In genomic region chr6:115896538-115897129, GRCh38 we compare ENCODE assay signal across 9 cellular contexts.
DNase-seq lines count a peak whose midpoint lies in the region; ATAC-seq and TF ChIP-seq lines count a peak whose summit lies in the region.
"Had no signal": no experiment of that assay in that cellular context is flagged by ENCODE, and none has a peak within 500 bp of the region (broad histone marks: within the 10 kb centered on the region; RNA-seq: fewer than 3 reads in every experiment).

No MANE protein-coding gene starts in this region.

- CTCF ChIA-PET in CD4-positive, alpha-beta memory T cell (lab: Charles Lee; ENCODE audit: partially characterized antibody): no interaction called here

- no peak overlapping the region for H3K27ac Mint-ChIP-seq in CD4-positive, alpha-beta memory T cell
- H3K27ac Mint-ChIP-seq: IgD-negative memory B cell had no signal

- H3K9me3 ChIP-seq in sigmoid colon: no peaks in the 10 kb centered on the region
- no peaks in the 10 kb centered on the region for H3K9me3 ChIP-seq in CD4-positive, alpha-beta memory T cell (ENCODE audit: control insufficient read depth in 1 of 2, low read length in 2 of 2)

- H3K36me3 Mint-ChIP-seq in CD4-positive, alpha-beta memory T cell: no peaks in the 10 kb centered on the region
- H3K36me3 Mint-ChIP-seq: IgD-negative memory B cell had no signal

- no peak overlapping the region for H3K4me3 ChIP-seq in AG10803 (ENCODE audit: low read length)
- H3K4me3 ChIP-seq in fibroblast of pulmonary artery (replicated peaks; ENCODE audit: low read depth, low read length): no peak overlapping the region
- no peak overlapping the region for H3K4me3 ChIP-seq in sigmoid colon
- no peak overlapping the region for H3K4me3 ChIP-seq in CD4-positive, alpha-beta memory T cell (ENCODE audit: low read length in 2 of 2)

- TF ChIP-seq POLR2A in sigmoid colon (IDR thresholded peaks at IDR 0.05): no peak

- WGBS in sigmoid colon, 2 donors: 54 to 64% methylated on average over 2 of the region's 2 CpGs

- no peaks in the 10 kb centered on the region for H3K27me3 ChIP-seq in sigmoid colon
- H3K27me3 ChIP-seq in CD4-positive, alpha-beta memory T cell (ENCODE audit: insufficient read depth, low read length): no peaks in the 10 kb centered on the region

- peak; percentile 37 for DNase-seq in AG10803 (ENCODE audit: low read depth)
- DNase-seq in GM13976 (ENCODE audit: low spot score): peak; percentile 21
- peak; percentile 32 for DNase-seq in RPMI8226
- peak; percentile 55 for DNase-seq in fibroblast of pulmonary artery (ENCODE audit: low read depth)
- DNase-seq in sigmoid colon: no peak
- DNase-seq in CD4-positive, alpha-beta memory T cell: no peak

- TF ChIP-seq CTCF in AG10803 (conservative IDR thresholded peaks at IDR 0.05; ENCODE audit: low read length): peak; percentile 91
- TF ChIP-seq CTCF in GM13976 (IDR thresholded peaks at IDR 0.05; ENCODE audit: borderline replicate concordance, control extremely low read depth, extremely low read depth, insufficient read depth, missing control alignments): peak; percentile 58
- peak; percentile 91 for TF ChIP-seq CTCF in fibroblast of pulmonary artery (IDR thresholded peaks at IDR 0.05; ENCODE audit: low read length, missing control alignments)
- TF ChIP-seq CTCF in sigmoid colon (IDR thresholded peaks at IDR 0.05): peak in 3 of 4 experiments; percentile 39 to 69 (median 41)

- no peak overlapping the region for H3K4me3 Mint-ChIP-seq in CD4-positive, alpha-beta memory T cell
- H3K4me3 Mint-ChIP-seq: IgD-negative memory B cell had no signal

- no peaks in the 10 kb centered on the region for H3K36me3 ChIP-seq in sigmoid colon
- no peaks in the 10 kb centered on the region for H3K36me3 ChIP-seq in CD4-positive, alpha-beta memory T cell (ENCODE audit: insufficient read depth, low read length)

- POLR2A ChIA-PET in CD4-positive, alpha-beta memory T cell (lab: Charles Lee; ENCODE audit: partially characterized antibody): no interaction called here

- H3K27me3 Mint-ChIP-seq in CD4-positive, alpha-beta memory T cell: peaks cover 0 to 2% of the 10 kb centered on the region in 2 donors
- H3K27me3 Mint-ChIP-seq: IgD-negative memory B cell had no signal

- ATAC-seq in HG03520 (IDR thresholded peaks at IDR 0.05; ENCODE audit: unreplicated experiment) (peak; percentile 60), GM19452 (IDR thresholded peaks at IDR 0.05; ENCODE audit: unreplicated experiment) (no peak)

- no peak for TF ChIP-seq EP300 in sigmoid colon (IDR thresholded peaks at IDR 0.05)

- no peaks in the 10 kb centered on the region for H3K4me1 Mint-ChIP-seq in CD4-positive, alpha-beta memory T cell

- intact Hi-C loops in sigmoid colon (cut with DNase I): loop anchor here (5.0 kb wide), 1 partner anchor 1149 kb away; no protein-coding TSS in a partner anchor
- intact Hi-C loops in CD4-positive, alpha-beta memory T cell (cut with micrococcal nuclease): no loop called here

- no peaks in the 10 kb centered on the region for H3K4me1 ChIP-seq in sigmoid colon
- H3K4me1 ChIP-seq in CD4-positive, alpha-beta memory T cell (ENCODE audit: insufficient read depth, low read length): no peaks in the 10 kb centered on the region

- H3K27ac ChIP-seq in sigmoid colon: no peak overlapping the region
- no peak overlapping the region for H3K27ac ChIP-seq in CD4-positive, alpha-beta memory T cell (ENCODE audit: low read depth, low read length)

- in situ Hi-C loops in GM13976 (cut with MboI; ENCODE audit: low sequenced_read_pairs, unreplicated experiment): loop anchor here (25.0 kb wide), 1 partner anchor 1159 kb away; no protein-coding TSS in a partner anchor

- no peaks in the 10 kb centered on the region for H3K9me3 Mint-ChIP-seq in CD4-positive, alpha-beta memory T cell

Comparison
In these comparisons a context has a peak if more than half of its experiments do, and no peak if none do; other contexts are left out.
1. DNase-seq: peak in AG10803 (single experiment), GM13976 (single experiment), RPMI8226 (single experiment) and fibroblast of pulmonary artery (single experiment); none in sigmoid colon (single experiment) and CD4-positive, alpha-beta memory T cell (0 of 5).
2. CTCF ChIP-seq: peak in every context shown above with its lines; median percentile 91 in AG10803; 91 in fibroblast of pulmonary artery; 58 in GM13976; 41 in sigmoid colon.